Comparison of ENCODE assay signal across 8 cellular contexts in genomic region chr22:20079745-20080444, GRCh38. TPM values are rescaled to one million over a fixed set of nuclear protein-coding genes. Genes with fewer than 3 reads are reported as not detected.
DNase-seq lines count a peak whose midpoint lies in the region; ATAC-seq and TF ChIP-seq lines count a peak whose summit lies in the region.

Gene DGCR8, plus strand, starts transcription at chr22:20080241. Its CDS starts 5,723 bp downstream, at chr22:20085964.

- no peaks in the 10 kb centered on the region for H3K9me3 Mint-ChIP-seq in central memory CD8-positive, alpha-beta T cell

- peak within 1 kb of the TSS; percentile 86 for H3K27ac ChIP-seq in AG04450 (ENCODE audit: low read depth, low read length)
- H3K27ac ChIP-seq in spleen, result peak within 1 kb of the TSS; percentile 70 to 91 (median 88)

- peak within 1 kb of the TSS; percentile 66 for H3K4me3 Mint-ChIP-seq in central memory CD8-positive, alpha-beta T cell

- ATAC-seq in GM18909 (IDR thresholded peaks at IDR 0.05; ENCODE audit: poor library complexity, unreplicated experiment), result peak; percentile 79
- ATAC-seq in HG03175 (IDR thresholded peaks at IDR 0.05; ENCODE audit: unreplicated experiment), result peak; percentile 80
- ATAC-seq in central memory CD8-positive, alpha-beta T cell (replicated peaks; ENCODE audit: extremely low read depth, poor library complexity, severe bottlenecking), result peak; percentile 91

- POLR2A ChIA-PET in AG04450 (lab: Yijun Ruan, JAX), result interaction anchor here (0.6 kb wide), 2 partner anchors 31 to 37 kb away, joined by 3 read pairs; partner anchors contain the start of gene TRMT2A

- WGBS in spleen, 5 donors, result 0 to 1% (median 0%) methylated on average over 9 to 100 of the region's 100 CpGs

- CTCF ChIA-PET in AG04450 (lab: Charles Lee), result no interaction called here

- H3K27ac Mint-ChIP-seq in central memory CD8-positive, alpha-beta T cell (ENCODE audit: low read depth), result peak within 1 kb of the TSS; percentile 10

- peaks cover 40% of the 10 kb centered on the region for H3K4me1 Mint-ChIP-seq in central memory CD8-positive, alpha-beta T cell

- no peaks in the 10 kb centered on the region for H3K27me3 Mint-ChIP-seq in central memory CD8-positive, alpha-beta T cell

- H3K4me3 ChIP-seq in AG04450 (ENCODE audit: low read depth, low read length), result peak within 1 kb of the TSS; percentile 85
- H3K4me3 ChIP-seq in spleen, result peak within 1 kb of the TSS; percentile 67 to 94 (median 81)

- intact Hi-C loops in spleen (cut with DNase I; ENCODE audit: low total_unique reads), result no loop called here

- peaks cover 18 to 57% (median 50%) of the 10 kb centered on the region in 6 donors for H3K4me1 ChIP-seq in spleen

- H3K9me3 ChIP-seq in AG04450 (ENCODE audit: control insufficient read depth, insufficient read depth, low read length) (no peaks in the 10 kb centered on the region; the same call in 1 of the 2 replicates), spleen (no peaks in the 10 kb centered on the region)

- peak; percentile 78 for DNase-seq in AG04450 (ENCODE audit: low read depth, low spot score)
- peak; percentile 95 for DNase-seq in NCI-H2227 treated with DMSO at 0.1 percent for 48 hours (lab: John Stamatoyannopoulos, UW)
- DNase-seq in activated CD4-positive, CD25-positive, alpha-beta regulatory T cell (lab: John Stamatoyannopoulos, UW), result peak; percentile 36 to 59 (median 50)
- DNase-seq in central memory CD8-positive, alpha-beta T cell (ENCODE audit: low spot score in 2 of 2), result peak; percentile 37 to 41
- DNase-seq in iris pigment epithelial cell (ENCODE audit: low read depth), result peak; percentile 92
- peak; percentile 95 for DNase-seq in spleen

- H3K36me3 Mint-ChIP-seq in central memory CD8-positive, alpha-beta T cell (ENCODE audit: insufficient read depth), result peaks cover 5% of the 10 kb centered on the region

- no peak for TF ChIP-seq POLR2A in spleen (IDR thresholded peaks at IDR 0.05)

- H3K36me3 ChIP-seq in spleen, result no peaks in the 10 kb centered on the region

- TF ChIP-seq CTCF in AG04450 (IDR thresholded peaks at IDR 0.05; ENCODE audit: low read depth, low read length), result no peak
- TF ChIP-seq CTCF in spleen (IDR thresholded peaks at IDR 0.05 in 8 of 11, conservative IDR thresholded peaks at IDR 0.05 in 3 of 11), result no peak

- H3K27me3 ChIP-seq in AG04450 (ENCODE audit: control insufficient read depth, insufficient read depth, low read length), result no peaks in the 10 kb centered on the region
- H3K27me3 ChIP-seq in spleen (replicated peaks in 1 of 7), result no peaks in the 10 kb centered on the region

RNA-seq across cellular contexts. Expression of gene DGCR8, which starts in this region (rescaled TPM):
- 22.0 and 22.8 TPM in 2 replicates for polyA plus RNA-seq in AG04450 (2011; rRNA removed)
- 31.4 and 34.2 TPM in 2 replicates for polyA minus RNA-seq in AG04450 (2011; rRNA and poly(A)+ RNA removed)
- total RNA-seq in spleen, result 10 to 100 TPM; 25.1 to 62.7 (median 36.1) TPM
- 10 to 100 TPM in 2 of 3 donors, 1 to 10 TPM in 1; 7.8 to 17.1 (median 14.3) TPM for polyA plus RNA-seq in spleen

Comparison
In these comparisons a context has a peak if more than half of its experiments do, and no peak if none do; other contexts are left out.
1. Peak in every context shown above with its lines: DNase-seq, ATAC-seq, H3K4me3 ChIP-seq and H3K27ac ChIP-seq.
2. DNase-seq: peak in every context shown above with its lines; median percentile 95 in NCI-H2227 treated with DMSO at 0.1 percent for 48 hours; 95 in spleen; 92 in iris pigment epithelial cell; 78 in AG04450; 50 in activated CD4-positive, CD25-positive, alpha-beta regulatory T cell; 39 in central memory CD8-positive, alpha-beta T cell.